Comparison of ENCODE assay signal across 26 cellular contexts in genomic region chr10:114429581-114430335, GRCh38.
"Had no signal": no experiment of that assay in that cellular context is flagged by ENCODE, and none has a peak within 500 bp of the region (broad histone marks: within the 10 kb centered on the region; RNA-seq: fewer than 3 reads in every experiment).

No MANE protein-coding gene starts in this region.

- ATAC-seq: left lung, natural killer cell, SK-N-SH treated with all-trans-retinoic acid at 6 μM for 48 hours, T-cell had no signal

- H3K27ac Mint-ChIP-seq: activated B cell treated with CpG ODN at 0.5 μM for 24 hours; activated CD4-positive, alpha-beta memory T cell treated with anti-CD3 and anti-CD28 coated beads, Interleukin-2, amount 10 ng/mL, durations not matched to agents 7 days and 5 days; activated T-cell treated with anti-CD3 and anti-CD28 coated beads, Interleukin-2, amount 50 U/mL, for 24 hours; activated T-helper 2 cell treated with anti-CD3 and anti-CD28 coated beads, Interferon-gamma antibody, Interleukin-2, Interleukin-4, amounts not matched to agents 10 μg/mL and 5 μg/mL and 100 μg/mL, durations not matched to agents 14 hours and 24 hours and 36 hours; natural killer cell; T-cell had no signal

- H3K36me3 ChIP-seq: neutrophil, uterus had no signal

- H3K27me3 ChIP-seq: left lung, neutrophil, tibial artery, uterus had no signal

- H3K27ac ChIP-seq: dorsolateral prefrontal cortex, epithelial cell of prostate, left lung, neutrophil, parathyroid adenoma, tibial artery, uterus had no signal

- H3K4me1 ChIP-seq: left lung, uterus had no signal

- H3K4me1 Mint-ChIP-seq: activated B cell treated with CpG ODN at 0.5 μM for 24 hours, natural killer cell had no signal

- H3K27me3 Mint-ChIP-seq: activated B cell treated with CpG ODN at 0.5 μM for 24 hours; activated CD4-positive, alpha-beta memory T cell treated with anti-CD3 and anti-CD28 coated beads, Interleukin-2, amount 10 ng/mL, durations not matched to agents 7 days and 5 days; activated T-cell treated with anti-CD3 and anti-CD28 coated beads, Interleukin-2, amount 50 U/mL, for 24 hours; T-cell had no signal

- H3K4me3 Mint-ChIP-seq: activated B cell treated with CpG ODN at 0.5 μM for 24 hours; activated CD4-positive, alpha-beta memory T cell treated with anti-CD3 and anti-CD28 coated beads, Interleukin-2, amount 10 ng/mL, durations not matched to agents 7 days and 5 days; activated naive CD4-positive, alpha-beta T cell treated with anti-CD3 and anti-CD28 coated beads for 36 hours; activated T-cell treated with anti-CD3 and anti-CD28 coated beads, Interleukin-2, amount 50 U/mL, for 24 hours; brain; natural killer cell; T-cell had no signal

- H3K9me3 ChIP-seq: left lung, neutrophil, tibial artery, uterus had no signal

- DNase-seq: activated B cell treated with CpG ODN at 0.5 μM for 24 hours; activated CD4-positive, alpha-beta memory T cell treated with anti-CD3 and anti-CD28 coated beads, Interleukin-2, amount 10 ng/mL, durations not matched to agents 7 days and 5 days; activated CD4-positive, alpha-beta T cell treated with anti-CD3 and anti-CD28 coated beads for 48 hours; activated naive CD4-positive, alpha-beta T cell treated with anti-CD3 and anti-CD28 coated beads for 36 hours; activated T-cell treated with anti-CD3 and anti-CD28 coated beads, Interleukin-2, amount 50 U/mL, for 24 hours; dorsolateral prefrontal cortex; foreskin fibroblast; glutamatergic neuron; hypothalamus; kidney; left lung; natural killer cell; stimulated activated CD4-positive, alpha-beta T cell treated with anti-CD3 and anti-CD28 coated beads, Interleukin-12 subunit alpha, Interleukin-12 subunit beta, amount 100 ng/mL, for 4 hours; stimulated activated CD4-positive, alpha-beta T cell treated with anti-CD3 and anti-CD28 coated beads, Interleukin-1b, Interleukin-23, amount 100 ng/mL, for 48 hours; stimulated activated CD8-positive, alpha-beta memory T cell treated with anti-CD3 and anti-CD28 coated beads, Interleukin-4, amount 100 ng/mL, for 48 hours; stimulated activated naive CD4-positive, alpha-beta T cell; substantia nigra; T-cell; tibial artery; uterus had no signal

- H3K4me3 ChIP-seq: dorsolateral prefrontal cortex, left lung, tibial artery, uterus had no signal

- H3K9me3 Mint-ChIP-seq: activated B cell treated with CpG ODN at 0.5 μM for 24 hours; activated CD4-positive, alpha-beta memory T cell treated with anti-CD3 and anti-CD28 coated beads, Interleukin-2, amount 10 ng/mL, durations not matched to agents 7 days and 5 days; activated naive CD4-positive, alpha-beta T cell treated with anti-CD3 and anti-CD28 coated beads for 36 hours; activated T-cell treated with anti-CD3 and anti-CD28 coated beads, Interleukin-2, amount 50 U/mL, for 24 hours; activated T-helper 2 cell treated with anti-CD3 and anti-CD28 coated beads, Interferon-gamma antibody, Interleukin-2, Interleukin-4, amounts not matched to agents 10 μg/mL and 5 μg/mL and 100 μg/mL, durations not matched to agents 14 hours and 24 hours and 36 hours; brain; natural killer cell; T-cell had no signal
